In the genomic region with DNA sequence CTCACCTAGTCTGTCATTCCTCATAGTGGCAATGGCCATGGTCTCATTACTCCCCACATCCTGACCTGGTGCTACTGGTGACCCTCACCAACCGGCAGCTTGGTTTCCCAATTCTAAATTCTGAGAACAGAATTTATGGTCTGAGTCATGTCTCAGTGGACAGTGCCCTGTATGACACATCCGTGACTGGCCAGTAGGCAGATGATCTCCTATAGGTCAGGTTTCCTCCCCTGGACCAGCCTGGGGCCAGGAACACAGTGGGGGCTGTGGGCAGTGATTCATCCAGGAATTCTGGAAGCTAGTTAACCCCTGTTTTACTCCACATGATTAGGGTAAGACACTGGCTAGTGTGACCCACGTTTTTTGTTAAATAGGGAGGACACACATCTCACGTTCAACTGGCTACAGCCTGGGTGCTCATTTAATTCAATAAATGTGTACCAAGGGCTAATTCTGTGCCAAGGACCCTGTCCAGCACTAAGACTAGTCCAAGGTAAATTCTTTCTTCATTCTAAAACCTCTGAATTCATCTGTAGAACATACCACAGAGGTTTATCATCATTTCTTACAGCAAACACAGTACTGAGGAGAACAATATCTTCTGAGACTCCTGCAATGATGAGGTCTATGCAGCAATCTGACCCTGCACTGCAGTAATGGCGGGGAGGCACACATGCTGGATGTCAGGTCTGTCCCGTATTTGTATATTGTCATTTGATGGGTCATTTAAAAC, we compare ENCODE assay signal across 11 cellular contexts.
DNase-seq lines count a peak whose midpoint lies in the region; ATAC-seq and TF ChIP-seq lines count a peak whose summit lies in the region.
"Had no signal": no experiment of that assay in that cellular context is flagged by ENCODE, and none has a peak within 500 bp of the region (broad histone marks: within the 10 kb centered on the region; RNA-seq: fewer than 3 reads in every experiment).

No MANE protein-coding gene starts in this region.

- H3K4me3 ChIP-seq in SJCRH30 (no peak overlapping the region), fibroblast of lung (replicated peaks in 1 of 4; ENCODE audit: control extremely low read depth in 1 of 4, insufficient read depth in 1 of 4, low read depth in 3 of 4, low read length in 4 of 4) (no peak overlapping the region), psoas muscle (no peak overlapping the region)
- H3K4me3 ChIP-seq: cardiac muscle cell, spleen had no signal

- H3K27ac ChIP-seq in SJCRH30 (no peak overlapping the region), fibroblast of lung (ENCODE audit: insufficient read depth, low read length) (peak overlapping the region; percentile 24), psoas muscle (no peak overlapping the region)
- H3K27ac ChIP-seq: cardiac muscle cell, spleen had no signal

- H3K9me3 ChIP-seq in SJCRH30 (replicated peaks) (no peaks in the 10 kb centered on the region), fibroblast of lung (ENCODE audit: control insufficient read depth, insufficient read depth, low read depth, low read length) (no peaks in the 10 kb centered on the region), psoas muscle (peaks cover 8% of the 10 kb centered on the region)

- no peak for TF ChIP-seq CTCF in fibroblast of lung (conservative IDR thresholded peaks at IDR 0.05 in 1 of 2, IDR thresholded peaks at IDR 0.05 in 1 of 2; ENCODE audit: low read depth in 1 of 2, low read length in 2 of 2)
- TF ChIP-seq CTCF in psoas muscle (IDR thresholded peaks at IDR 0.05), result no peak

- no peak overlapping the region for H3K9ac ChIP-seq in fibroblast of lung (ENCODE audit: insufficient read depth, low read length)

- DNase-seq in GM04503 (ENCODE audit: low read depth), result peak; percentile 86
- DNase-seq in SJCRH30, result peak; percentile 16 to 23
- peak; percentile 89 to 92 for DNase-seq in fibroblast of lung (ENCODE audit: low read depth in 2 of 2)
- DNase-seq in psoas muscle, result peak in 1 of 2 donors; percentile 40
- no peak for DNase-seq in activated naive CD4-positive, alpha-beta T cell (lab: John Stamatoyannopoulos, UW)
- no peak for DNase-seq in mesenteric fat pad (ENCODE audit: low spot score)
- DNase-seq: glutamatergic neuron, spleen had no signal

- H2AFZ ChIP-seq in fibroblast of lung (ENCODE audit: low read length), result no peak overlapping the region

- H3K4me2 ChIP-seq in fibroblast of lung (ENCODE audit: extremely low read depth, insufficient read depth, low read length), result peak overlapping the region; percentile 9

- peak; percentile 63 to 100 (median 94) for ATAC-seq in psoas muscle
- ATAC-seq in GM21447 (IDR thresholded peaks at IDR 0.05; ENCODE audit: unreplicated experiment), result no peak
- no peak for ATAC-seq in HG02870 (IDR thresholded peaks at IDR 0.05; ENCODE audit: unreplicated experiment)

- H3K4me1 ChIP-seq in SJCRH30, result no peaks in the 10 kb centered on the region
- H3K4me1 ChIP-seq in fibroblast of lung (ENCODE audit: control insufficient read depth, extremely low read depth, insufficient read depth, low read length), result peaks cover 11% of the 10 kb centered on the region
- H3K4me1 ChIP-seq in psoas muscle, result no peaks in the 10 kb centered on the region
- H3K4me1 ChIP-seq: spleen had no signal

- H3K27me3 ChIP-seq in SJCRH30 (no peaks in the 10 kb centered on the region), fibroblast of lung (ENCODE audit: control insufficient read depth, insufficient read depth, low read length) (no peaks in the 10 kb centered on the region), psoas muscle (ENCODE audit: insufficient read depth in 3 of 3, low read length in 2 of 3) (no peaks in the 10 kb centered on the region)
- H3K27me3 ChIP-seq: cardiac muscle cell, spleen had no signal

- H3K36me3 ChIP-seq in SJCRH30, result no peaks in the 10 kb centered on the region
- no peaks in the 10 kb centered on the region for H3K36me3 ChIP-seq in fibroblast of lung (ENCODE audit: control insufficient read depth, insufficient read depth, low read length)
- H3K36me3 ChIP-seq in psoas muscle (ENCODE audit: insufficient read depth in 1 of 2, low read depth in 1 of 2), result no peaks in the 10 kb centered on the region
- H3K36me3 ChIP-seq: cardiac muscle cell, spleen had no signal

- 60 to 69% (median 61%) methylated on average over 6 of the region's 6 CpGs for WGBS in psoas muscle, 3 donors

- H4K20me1 ChIP-seq in fibroblast of lung (ENCODE audit: control insufficient read depth, extremely low read depth, insufficient read depth, low read length), result no peaks in the 10 kb centered on the region

- intact Hi-C loops in psoas muscle (cut with DNase I), result no loop called here

- H3K79me2 ChIP-seq in fibroblast of lung (ENCODE audit: control insufficient read depth, insufficient read depth, low read length), result no peaks in the 10 kb centered on the region

Comparison
In these comparisons a context has a peak if more than half of its experiments do, and no peak if none do; other contexts are left out.
1. DNase-seq: peak in GM04503 (single experiment), SJCRH30 (2 of 2) and fibroblast of lung (2 of 2); none in activated naive CD4-positive, alpha-beta T cell (0 of 4) and mesenteric fat pad (single experiment).
2. ATAC-seq: peak in psoas muscle (4 of 4); none in GM21447 (single experiment) and HG02870 (single experiment).